8 cellular contexts compared by ENCODE assay signal in genomic region chr2:85541753-85542457, GRCh38. TPM values are rescaled to one million over a fixed set of nuclear protein-coding genes. Genes with fewer than 3 reads are reported as not detected.
A peak's percentile ranks its signal among the peaks of the same experiment; 100 is the strongest.
DNase-seq lines count a peak whose midpoint lies in the region; FAIRE-seq and TF ChIP-seq lines count a peak whose summit lies in the region.

No MANE protein-coding gene starts in this region.

- H3K4me2 ChIP-seq in GM23248 (ENCODE audit: unreplicated experiment) = peak overlapping the region; percentile 100

- H3K9ac ChIP-seq in GM23248 = peak overlapping the region; percentile 98

- FAIRE-seq in frontal cortex (lab: Jason Lieb, UNC) = no peak

- H3K27ac ChIP-seq in GM23248 = peak overlapping the region; percentile 95
- H3K27ac ChIP-seq in SJSA1 = no peak overlapping the region

- H3K36me3 ChIP-seq in GM23248 (ENCODE audit: low read depth) = peaks cover 58% of the 10 kb centered on the region
- H3K36me3 ChIP-seq in SJSA1 = peaks cover 84% of the 10 kb centered on the region

- H3F3A ChIP-seq in GM23248 (ENCODE audit: insufficient read depth) = peaks cover 81% of the 10 kb centered on the region

- H3K9me3 ChIP-seq in GM23248 (ENCODE audit: low read depth) (no peaks in the 10 kb centered on the region), SJSA1 (replicated peaks) (no peaks in the 10 kb centered on the region)

- H3K27me3 ChIP-seq in GM23248 (replicated peaks; ENCODE audit: insufficient read depth) (no peaks in the 10 kb centered on the region), SJSA1 (replicated peaks) (no peaks in the 10 kb centered on the region; the same call in 1 of the 2 replicates)

- no peak overlapping the region for H2AFZ ChIP-seq in GM23248

- peak overlapping the region; percentile 92 for H3K4me3 ChIP-seq in GM23248
- peak overlapping the region; percentile 94; the same call in 1 of the 2 replicates for H3K4me3 ChIP-seq in SJSA1
- peak overlapping the region; percentile 89 for H3K4me3 ChIP-seq in epithelial cell of proximal tubule (ENCODE audit: low read depth, low read length)
- peak overlapping the region; percentile 74 for H3K4me3 ChIP-seq in retinal pigment epithelial cell (ENCODE audit: low read length)

- no peaks in the 10 kb centered on the region for H3K9me2 ChIP-seq in GM23248 (ENCODE audit: insufficient read depth)

- TF ChIP-seq CTCF in epithelial cell of proximal tubule (conservative IDR thresholded peaks at IDR 0.05; ENCODE audit: low read depth, low read length) (no peak), retinal pigment epithelial cell (conservative IDR thresholded peaks at IDR 0.05; ENCODE audit: low read depth, low read length) (no peak)

- peaks cover 67% of the 10 kb centered on the region for H3K79me2 ChIP-seq in GM23248 (ENCODE audit: insufficient read depth)

- peaks cover 30% of the 10 kb centered on the region for H4K20me1 ChIP-seq in GM23248 (ENCODE audit: insufficient read depth)

- in situ Hi-C loops in GM23248 (cut with MboI) = no loop called here

- DNase-seq in GM23248 (peak; percentile 66), SJSA1 (ENCODE audit: low read depth in 1 of 2, low spot score in 2 of 2) (no peak), epithelial cell of proximal tubule (ENCODE audit: low read depth) (no peak), retinal pigment epithelial cell (ENCODE audit: low read depth) (no peak), frontal cortex (ENCODE audit: low spot score in 2 of 2) (no peak), SKM-1 treated with dmso at 0.1 percent for 144 hours (lab: John Stamatoyannopoulos, UW; ENCODE audit: unreplicated experiment) (no peak), NCI-H2196 (lab: John Stamatoyannopoulos, UW; ENCODE audit: unreplicated experiment) (no peak)
- no peak for DNase-seq in effector CD4-positive, alpha-beta T cell

- H3K4me1 ChIP-seq in GM23248 (ENCODE audit: insufficient read depth) (peaks cover 29% of the 10 kb centered on the region), SJSA1 (replicated peaks) (peaks cover 26% of the 10 kb centered on the region)

- WGBS in GM23248 (ENCODE audit: low coverage in 1 of 2, low lambda C conversion rate in 2 of 2, missing lambda C conversion rate in 2 of 2), 2 experiments = 37 to 38% methylated on average over 5 of the region's 5 CpGs

RNA-seq across cellular contexts. Expression of gene MAT2A, which starts 2.9 kb away (rescaled TPM):
- 104 and 125 TPM in 2 replicates for total RNA-seq in GM23248 (2014; rRNA removed; shearing (Covaris generic))
- 193 and 217 TPM in 2 replicates for polyA plus RNA-seq in GM23248 (2016; fragmentation: Nextera tagmentation; extraction: Ambion mirVana)
- 84.2 and 92.7 TPM in 2 replicates for total RNA-seq in SJSA1 (2014; rRNA removed; shearing (Covaris generic))
- 64.6 and 134 TPM in 2 replicates for total RNA-seq in epithelial cell of proximal tubule
- 55.4 TPM for total RNA-seq in frontal cortex

RNA-seq across cellular contexts. Expression of gene GGCX, which starts 19.4 kb away (rescaled TPM):
- 74.7 and 81.3 TPM in 2 replicates for total RNA-seq in GM23248 (2014; rRNA removed; shearing (Covaris generic))
- polyA plus RNA-seq in GM23248 (2016; fragmentation: Nextera tagmentation; extraction: Ambion mirVana) = 62.7 and 65.4 TPM in 2 replicates
- 38.0 and 41.2 TPM in 2 replicates for total RNA-seq in SJSA1 (2014; rRNA removed; shearing (Covaris generic))
- total RNA-seq in epithelial cell of proximal tubule (35.1 and 58.2 TPM in 2 replicates), frontal cortex (22.4 TPM)

RNA-seq across cellular contexts. Expression of gene VAMP8, which starts 35.5 kb away (rescaled TPM):
- 1.7 TPM in 1 of 2 replicates, not detected in the other for total RNA-seq in GM23248 (2014; rRNA removed; shearing (Covaris generic))
- polyA plus RNA-seq in GM23248 (2016; fragmentation: Nextera tagmentation; extraction: Ambion mirVana) = 1.0 and 1.2 TPM in 2 replicates
- not detected in 2 replicates for total RNA-seq in SJSA1 (2014; rRNA removed; shearing (Covaris generic))
- total RNA-seq in epithelial cell of proximal tubule (86.5 and 152 TPM in 2 replicates), frontal cortex (0.82 TPM)

RNA-seq across cellular contexts. Expression of gene VAMP5, which starts 42.3 kb away (rescaled TPM):
- total RNA-seq in GM23248 (2014; rRNA removed; shearing (Covaris generic)) = 50.3 and 59.0 TPM in 2 replicates
- 287 and 289 TPM in 2 replicates for polyA plus RNA-seq in GM23248 (2016; fragmentation: Nextera tagmentation; extraction: Ambion mirVana)
- total RNA-seq in SJSA1 (2014; rRNA removed; shearing (Covaris generic)) = 37.0 and 47.5 TPM in 2 replicates
- total RNA-seq in epithelial cell of proximal tubule (25.0 and 28.9 TPM in 2 replicates), frontal cortex (3.3 TPM)

RNA-seq across cellular contexts. Expression of gene RNF181, which starts 53.6 kb away (rescaled TPM):
- 159 and 178 TPM in 2 replicates for total RNA-seq in GM23248 (2014; rRNA removed; shearing (Covaris generic))
- polyA plus RNA-seq in GM23248 (2016; fragmentation: Nextera tagmentation; extraction: Ambion mirVana) = 294 and 308 TPM in 2 replicates
- total RNA-seq in SJSA1 (2014; rRNA removed; shearing (Covaris generic)) = 212 and 219 TPM in 2 replicates
- total RNA-seq in epithelial cell of proximal tubule = 187 and 280 TPM in 2 replicates
- total RNA-seq in frontal cortex = 51.8 TPM

Comparison
In these comparisons a context has a peak if more than half of its experiments do, and no peak if none do; other contexts are left out.
1. RNA of gene VAMP8, which starts 35.5 kb away (total RNA-seq): 86.5 to 152 TPM in epithelial cell of proximal tubule; 1.7 TPM in GM23248, 0.82 TPM in frontal cortex (single experiment) and not detected in SJSA1; every median in the first group is over 10 times any median in the second.
2. Peak in every context shown above with its lines, with median percentiles within 50 percentile points of each other: H3K4me3 ChIP-seq.